ENCODE assay signal across 1 cellular context in genomic region chr1:2750766-2751730, GRCh38. TPM values are rescaled to one million over a fixed set of nuclear protein-coding genes. Genes with fewer than 3 reads are reported as not detected.
"Had no signal": no experiment of that assay in that cellular context is flagged by ENCODE, and none has a peak within 500 bp of the region (broad histone marks: within the 10 kb centered on the region; RNA-seq: fewer than 3 reads in every experiment).

No MANE protein-coding gene starts in this region.

RNA-seq across cellular contexts. Expression of gene TTC34, which starts 50.4 kb away (rescaled TPM):
- total RNA-seq: gastrocnemius medialis had no signal
